In genomic region chr9:117046666-117047327, GRCh38 we compare ENCODE assay signal across 1 cellular context.
TF ChIP-seq lines count a peak whose summit lies in the region.

No MANE protein-coding gene starts in this region.

TF ChIP-seq in GM12878, 131 proteins besides CTCF, POLR2A, EP300 and RAD21 (continued from another document):
- TF ChIP-seq KLF5 (IDR thresholded peaks at IDR 0.05; ENCODE audit: partially characterized antibody) (no peak), ZBTB40 (IDR thresholded peaks at IDR 0.05; ENCODE audit: borderline replicate concordance) (no peak), NBN (IDR thresholded peaks at IDR 0.05) (no peak), ZNF217 (IDR thresholded peaks at IDR 0.05) (no peak), MXI1 (IDR thresholded peaks at IDR 0.05; ENCODE audit: low read depth, low read length) (no peak), GATAD2B (conservative IDR thresholded peaks at IDR 0.05; ENCODE audit: low read depth) (no peak), CREM (IDR thresholded peaks at IDR 0.05; ENCODE audit: low read depth) (peak; percentile 81), PAX8 (IDR thresholded peaks at IDR 0.05) (no peak), HDAC6 (IDR thresholded peaks at IDR 0.05; ENCODE audit: unreplicated experiment) (no peak), EED (IDR thresholded peaks at IDR 0.05; ENCODE audit: low read depth) (peak; percentile 68), JUNB (IDR thresholded peaks at IDR 0.05) (peak; percentile 51), CREB1 (IDR thresholded peaks at IDR 0.05; ENCODE audit: low read depth) (peak; percentile 81; the same call in 1 of the 2 replicates), ZBED1 (IDR thresholded peaks at IDR 0.05; ENCODE audit: borderline replicate concordance) (0 out of 2 replicates have a peak, but pooled peaks have one; percentile 54), WRNIP1 (IDR thresholded peaks at IDR 0.05; ENCODE audit: borderline replicate concordance, low read depth, low read length) (no peak), FOXM1 (IDR thresholded peaks at IDR 0.05; ENCODE audit: low read depth, low read length) (peak; percentile 69; the same call in 1 of the 2 replicates), E2F4 (IDR thresholded peaks at IDR 0.05; ENCODE audit: low read depth, low read length) (no peak), ZNF24 (IDR thresholded peaks at IDR 0.05) (peak; percentile 97), ZBTB33 (IDR thresholded peaks at IDR 0.05) (no peak), NR2C2 (IDR thresholded peaks at IDR 0.05; ENCODE audit: borderline replicate concordance, control insufficient read depth, insufficient read length, low read depth) (no peak), SREBF2 (IDR thresholded peaks at IDR 0.05; ENCODE audit: low read length) (no peak), IKZF1 (conservative IDR thresholded peaks at IDR 0.05) (no peak), CBFB (IDR thresholded peaks at IDR 0.05; ENCODE audit: low read depth) (peak; percentile 26; the same call in 1 of the 2 replicates), SP1 (IDR thresholded peaks at IDR 0.05; ENCODE audit: low read depth, low read length) (no peak), ZZZ3 (IDR thresholded peaks at IDR 0.05; ENCODE audit: control insufficient read depth, insufficient read length, low read depth) (no peak), RAD51 (IDR thresholded peaks at IDR 0.05) (no peak)
- TF ChIP-seq, protein P1, sequence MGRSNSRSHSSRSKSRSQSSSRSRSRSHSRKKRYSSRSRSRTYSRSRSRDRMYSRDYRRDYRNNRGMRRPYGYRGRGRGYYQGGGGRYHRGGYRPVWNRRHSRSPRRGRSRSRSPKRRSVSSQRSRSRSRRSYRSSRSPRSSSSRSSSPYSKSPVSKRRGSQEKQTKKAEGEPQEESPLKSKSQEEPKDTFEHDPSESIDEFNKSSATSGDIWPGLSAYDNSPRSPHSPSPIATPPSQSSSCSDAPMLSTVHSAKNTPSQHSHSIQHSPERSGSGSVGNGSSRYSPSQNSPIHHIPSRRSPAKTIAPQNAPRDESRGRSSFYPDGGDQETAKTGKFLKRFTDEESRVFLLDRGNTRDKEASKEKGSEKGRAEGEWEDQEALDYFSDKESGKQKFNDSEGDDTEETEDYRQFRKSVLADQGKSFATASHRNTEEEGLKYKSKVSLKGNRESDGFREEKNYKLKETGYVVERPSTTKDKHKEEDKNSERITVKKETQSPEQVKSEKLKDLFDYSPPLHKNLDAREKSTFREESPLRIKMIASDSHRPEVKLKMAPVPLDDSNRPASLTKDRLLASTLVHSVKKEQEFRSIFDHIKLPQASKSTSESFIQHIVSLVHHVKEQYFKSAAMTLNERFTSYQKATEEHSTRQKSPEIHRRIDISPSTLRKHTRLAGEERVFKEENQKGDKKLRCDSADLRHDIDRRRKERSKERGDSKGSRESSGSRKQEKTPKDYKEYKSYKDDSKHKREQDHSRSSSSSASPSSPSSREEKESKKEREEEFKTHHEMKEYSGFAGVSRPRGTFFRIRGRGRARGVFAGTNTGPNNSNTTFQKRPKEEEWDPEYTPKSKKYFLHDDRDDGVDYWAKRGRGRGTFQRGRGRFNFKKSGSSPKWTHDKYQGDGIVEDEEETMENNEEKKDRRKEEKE (IDR thresholded peaks at IDR 0.05): no peak
- TF ChIP-seq, protein P2, sequence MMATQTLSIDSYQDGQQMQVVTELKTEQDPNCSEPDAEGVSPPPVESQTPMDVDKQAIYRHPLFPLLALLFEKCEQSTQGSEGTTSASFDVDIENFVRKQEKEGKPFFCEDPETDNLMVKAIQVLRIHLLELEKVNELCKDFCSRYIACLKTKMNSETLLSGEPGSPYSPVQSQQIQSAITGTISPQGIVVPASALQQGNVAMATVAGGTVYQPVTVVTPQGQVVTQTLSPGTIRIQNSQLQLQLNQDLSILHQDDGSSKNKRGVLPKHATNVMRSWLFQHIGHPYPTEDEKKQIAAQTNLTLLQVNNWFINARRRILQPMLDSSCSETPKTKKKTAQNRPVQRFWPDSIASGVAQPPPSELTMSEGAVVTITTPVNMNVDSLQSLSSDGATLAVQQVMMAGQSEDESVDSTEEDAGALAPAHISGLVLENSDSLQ (IDR thresholded peaks at IDR 0.05): no peak
